ENCODE assay signal across 9 cellular contexts in the genomic region with DNA sequence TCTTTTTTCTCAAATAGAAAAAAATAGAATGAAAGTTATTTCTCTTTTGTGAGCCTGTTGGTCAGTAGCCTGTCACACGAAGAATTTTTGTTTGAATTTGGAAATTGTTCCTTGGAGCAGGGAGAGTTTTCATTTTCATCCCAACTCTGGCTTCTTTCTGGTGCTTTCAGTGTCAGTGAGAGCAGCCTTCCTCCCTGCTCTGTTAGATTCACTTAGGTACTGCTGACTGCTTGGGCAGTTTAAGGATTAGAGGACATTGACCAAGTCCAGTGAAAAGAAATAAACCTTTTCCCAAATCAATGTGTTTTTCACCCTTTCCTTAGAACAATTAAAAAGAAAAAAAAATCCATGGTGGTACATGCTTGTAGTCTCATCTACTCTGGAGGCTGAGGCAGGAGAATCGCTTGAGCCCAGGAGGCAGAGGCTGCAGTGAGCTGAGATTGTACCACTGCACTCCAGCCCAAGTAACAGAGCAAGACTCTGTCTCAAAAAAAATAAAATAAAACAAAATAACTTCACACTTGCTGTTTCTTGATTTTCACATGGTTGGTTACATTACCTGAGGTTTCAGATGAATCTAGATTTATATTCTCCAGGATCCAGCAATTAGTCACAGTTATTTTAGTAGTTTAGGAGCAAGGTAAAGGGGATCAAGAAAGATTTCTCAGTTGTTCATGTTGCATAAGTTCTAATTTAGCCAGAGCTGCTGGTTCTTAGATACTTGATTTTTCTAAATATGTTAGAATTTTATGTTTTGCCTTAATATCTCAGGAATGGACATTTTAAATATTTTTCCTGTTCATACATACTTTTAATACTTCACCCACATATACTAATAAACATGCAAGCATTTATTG.
DNase-seq lines count a peak whose midpoint lies in the region; ATAC-seq and TF ChIP-seq lines count a peak whose summit lies in the region.
"Had no signal": no experiment of that assay in that cellular context is flagged by ENCODE, and none has a peak within 500 bp of the region (broad histone marks: within the 10 kb centered on the region; RNA-seq: fewer than 3 reads in every experiment).

No MANE protein-coding gene starts in this region.

- H3K4me1 ChIP-seq in HEK293 (ENCODE audit: control insufficient read depth, insufficient read depth, low read length) (peaks cover 33% of the 10 kb centered on the region), RWPE2 (ENCODE audit: insufficient read depth, poor library complexity, severe bottlenecking) (peaks cover 49% of the 10 kb centered on the region), right atrium auricular region (peaks cover 0 to 15% of the 10 kb centered on the region in 2 donors)

- no peaks in the 10 kb centered on the region for H3K36me3 ChIP-seq in HEK293 (ENCODE audit: control insufficient read depth in 2 of 2, insufficient read depth in 1 of 2, low read length in 2 of 2)
- no peaks in the 10 kb centered on the region for H3K36me3 ChIP-seq in RWPE2 (ENCODE audit: low read depth)
- no peaks in the 10 kb centered on the region for H3K36me3 ChIP-seq in right atrium auricular region

- no peaks in the 10 kb centered on the region for H3K9me3 ChIP-seq in HEK293 (ENCODE audit: control insufficient read depth, insufficient read depth, low read depth, low read length)
- H3K9me3 ChIP-seq in RWPE2 (ENCODE audit: severe bottlenecking) = no peaks in the 10 kb centered on the region
- no peaks in the 10 kb centered on the region for H3K9me3 ChIP-seq in right atrium auricular region

- DNase-seq in RWPE2 (ENCODE audit: low spot score) (no peak), memory B cell (ENCODE audit: low spot score in 2 of 2) (no peak), NCI-H1092 (lab: John Stamatoyannopoulos, UW) (no peak), right atrium auricular region (ENCODE audit: low spot score) (no peak), nephron progenitor cell (no peak), NCI-H2171 treated with DMSO at 0.1 percent for 48 hours (lab: John Stamatoyannopoulos, UW) (no peak)
- DNase-seq: SHP77 treated with DMSO at 0.1 percent for 48 hours had no signal

- ATAC-seq in RWPE2 (ENCODE audit: low read depth) (peak; percentile 32), memory B cell (ENCODE audit: low read depth) (no peak)

- H3K4me1 Mint-ChIP-seq in memory B cell (peaks cover 39% of the 10 kb centered on the region), nephron progenitor cell (no peaks in the 10 kb centered on the region)

- H3K9me3 Mint-ChIP-seq in memory B cell (no peaks in the 10 kb centered on the region), nephron progenitor cell (peaks cover 5% of the 10 kb centered on the region)

- CTCF ChIA-PET in HEK293 (lab: Yijun Ruan, JAX) = no interaction called here

- H3K27ac Mint-ChIP-seq in memory B cell (peak overlapping the region; percentile 85), nephron progenitor cell (no peak overlapping the region)

- H3K36me3 Mint-ChIP-seq in memory B cell = peaks cover 3% of the 10 kb centered on the region
- peaks cover 4% of the 10 kb centered on the region for H3K36me3 Mint-ChIP-seq in nephron progenitor cell (ENCODE audit: low read depth)

- H3K27me3 ChIP-seq in RWPE2 (ENCODE audit: insufficient read depth, poor library complexity, severe bottlenecking) (no peaks in the 10 kb centered on the region), right atrium auricular region (no peaks in the 10 kb centered on the region)

- no peak for TF ChIP-seq CTCF in HEK293 (tag by site-specific recombination; IDR thresholded peaks at IDR 0.05)
- TF ChIP-seq CTCF in RWPE2 (IDR thresholded peaks at IDR 0.05; ENCODE audit: poor library complexity, severe bottlenecking) = no peak
- TF ChIP-seq CTCF in right atrium auricular region (IDR thresholded peaks at IDR 0.05) = no peak
- no peak for TF ChIP-seq CTCF in nephron progenitor cell (IDR thresholded peaks at IDR 0.05)

- peak overlapping the region; percentile 34 for H3K4me3 Mint-ChIP-seq in memory B cell
- no peak overlapping the region for H3K4me3 Mint-ChIP-seq in nephron progenitor cell

- no peaks in the 10 kb centered on the region for H3K27me3 Mint-ChIP-seq in memory B cell
- H3K27me3 Mint-ChIP-seq in nephron progenitor cell (ENCODE audit: low read depth, poor library complexity) = no peaks in the 10 kb centered on the region

- H3K4me3 ChIP-seq in GM08714 (ENCODE audit: low read length) (peak overlapping the region; percentile 48; the same call in 1 of the 2 replicates), HEK293 (ENCODE audit: low read depth, low read length) (no peak overlapping the region), RWPE2 (ENCODE audit: severe bottlenecking) (no peak overlapping the region), right atrium auricular region (no peak overlapping the region)

- POLR2A ChIA-PET in HEK293 (lab: Yijun Ruan, JAX) = interaction anchor here (1.2 kb wide), 1 partner anchor 62 kb away, joined by 3 read pairs; the partner anchor contains the start of gene ZNRF2

- H3K27ac ChIP-seq in HEK293 (ENCODE audit: extremely low read depth, low read depth, low read length) (no peak overlapping the region), RWPE2 (ENCODE audit: poor library complexity, severe bottlenecking) (peak overlapping the region; percentile 85), right atrium auricular region (peak overlapping the region in 1 of 2 donors; percentile 13)

TF ChIP-seq in HEK293, 187 proteins besides CTCF, POLR2A, EP300 and RAD21:
- TF ChIP-seq, protein P1, sequence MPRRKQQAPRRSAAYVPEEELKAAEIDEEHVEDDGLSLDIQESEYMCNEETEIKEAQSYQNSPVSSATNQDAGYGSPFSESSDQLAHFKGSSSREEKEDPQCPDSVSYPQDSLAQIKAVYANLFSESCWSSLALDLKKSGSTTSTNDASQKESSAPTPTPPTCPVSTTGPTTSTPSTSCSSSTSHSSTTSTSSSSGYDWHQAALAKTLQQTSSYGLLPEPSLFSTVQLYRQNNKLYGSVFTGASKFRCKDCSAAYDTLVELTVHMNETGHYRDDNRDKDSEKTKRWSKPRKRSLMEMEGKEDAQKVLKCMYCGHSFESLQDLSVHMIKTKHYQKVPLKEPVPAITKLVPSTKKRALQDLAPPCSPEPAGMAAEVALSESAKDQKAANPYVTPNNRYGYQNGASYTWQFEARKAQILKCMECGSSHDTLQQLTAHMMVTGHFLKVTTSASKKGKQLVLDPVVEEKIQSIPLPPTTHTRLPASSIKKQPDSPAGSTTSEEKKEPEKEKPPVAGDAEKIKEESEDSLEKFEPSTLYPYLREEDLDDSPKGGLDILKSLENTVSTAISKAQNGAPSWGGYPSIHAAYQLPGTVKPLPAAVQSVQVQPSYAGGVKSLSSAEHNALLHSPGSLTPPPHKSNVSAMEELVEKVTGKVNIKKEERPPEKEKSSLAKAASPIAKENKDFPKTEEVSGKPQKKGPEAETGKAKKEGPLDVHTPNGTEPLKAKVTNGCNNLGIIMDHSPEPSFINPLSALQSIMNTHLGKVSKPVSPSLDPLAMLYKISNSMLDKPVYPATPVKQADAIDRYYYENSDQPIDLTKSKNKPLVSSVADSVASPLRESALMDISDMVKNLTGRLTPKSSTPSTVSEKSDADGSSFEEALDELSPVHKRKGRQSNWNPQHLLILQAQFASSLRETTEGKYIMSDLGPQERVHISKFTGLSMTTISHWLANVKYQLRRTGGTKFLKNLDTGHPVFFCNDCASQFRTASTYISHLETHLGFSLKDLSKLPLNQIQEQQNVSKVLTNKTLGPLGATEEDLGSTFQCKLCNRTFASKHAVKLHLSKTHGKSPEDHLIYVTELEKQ (tag by site-specific recombination; IDR thresholded peaks at IDR 0.05; ENCODE audit: borderline replicate concordance) = no peak
- no peak for TF ChIP-seq ZNF777 (tag by site-specific recombination; IDR thresholded peaks at IDR 0.05; ENCODE audit: borderline replicate concordance)
- peak; percentile 32; the same call in 1 of the 2 replicates for TF ChIP-seq PRDM1 (tag by site-specific recombination; IDR thresholded peaks at IDR 0.05)
- TF ChIP-seq ZNF157 (tag by site-specific recombination; IDR thresholded peaks at IDR 0.05) = no peak
- no peak for TF ChIP-seq YY2 (tag by site-specific recombination; IDR thresholded peaks at IDR 0.05)
